ENCODE assay signal across 17 cellular contexts in the genomic region with DNA sequence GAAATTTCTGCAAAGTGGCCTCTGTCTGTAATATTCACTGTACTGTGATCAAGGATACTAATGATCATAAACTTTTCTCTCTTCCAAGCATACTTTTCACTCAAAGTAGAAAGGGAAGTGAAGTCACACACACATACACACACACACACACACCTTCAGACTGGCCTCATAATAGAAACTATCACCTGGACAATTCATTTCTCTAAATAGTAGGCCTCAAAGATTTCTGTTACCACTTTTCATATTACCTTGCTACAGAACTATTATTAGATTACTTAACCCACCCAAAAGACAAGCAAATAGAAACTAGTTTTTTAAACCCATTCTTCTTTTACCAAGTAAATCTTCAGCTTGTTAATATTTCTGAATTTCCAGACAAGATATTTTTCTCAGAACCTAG.
DNase-seq lines count a peak whose midpoint lies in the region; ATAC-seq and TF ChIP-seq lines count a peak whose summit lies in the region.
"Had no signal": no experiment of that assay in that cellular context is flagged by ENCODE, and none has a peak within 500 bp of the region (broad histone marks: within the 10 kb centered on the region; RNA-seq: fewer than 3 reads in every experiment).

No MANE protein-coding gene starts in this region.

- H3F3A ChIP-seq in MM.1S (ENCODE audit: insufficient read depth, low read length) = peaks cover 10% of the 10 kb centered on the region

- DNase-seq in MM.1S (peak; percentile 79), GM13976 (ENCODE audit: low spot score) (no peak), NK-92 (lab: John Stamatoyannopoulos, UW; ENCODE audit: unreplicated experiment) (no peak)
- DNase-seq in activated T-cell treated with anti-CD3 and anti-CD28 coated beads, Interleukin-2, amount 50 U/mL, for 1 hour = no peak
- DNase-seq: activated CD4-positive, alpha-beta T cell treated with anti-CD3 and anti-CD28 coated beads for 1 hour; activated effector memory CD4-positive, alpha-beta T cell treated with anti-CD3 and anti-CD28 coated beads, Interleukin-2, amount 50 U/mL, for 16 hours; DMS153; dorsolateral prefrontal cortex; kidney glomerular epithelial cell; NCI-H1417; posterior cingulate gyrus had no signal

- TF ChIP-seq CTCF in MM.1S (IDR thresholded peaks at IDR 0.05; ENCODE audit: low read length) (no peak), GM13976 (IDR thresholded peaks at IDR 0.05; ENCODE audit: borderline replicate concordance, control extremely low read depth, extremely low read depth, insufficient read depth, missing control alignments) (no peak)

- H2AFZ ChIP-seq in MM.1S (ENCODE audit: low read length) = peak overlapping the region; percentile 69

- H3K4me2 ChIP-seq in MM.1S (ENCODE audit: low read depth, low read length) = peak overlapping the region; percentile 56

- no peaks in the 10 kb centered on the region for H3K79me2 ChIP-seq in MM.1S (ENCODE audit: low read length)

- no peaks in the 10 kb centered on the region for H3K36me3 ChIP-seq in MM.1S (replicated peaks; ENCODE audit: insufficient read depth, low read length)

- H3K9me2 ChIP-seq in MM.1S (replicated peaks; ENCODE audit: insufficient read depth, low read length) = no peaks in the 10 kb centered on the region

- H3K9ac ChIP-seq in MM.1S (ENCODE audit: low read length) = peak overlapping the region; percentile 35; the same call in 1 of the 2 replicates

- peak overlapping the region; percentile 89 for H3K27ac ChIP-seq in MM.1S (ENCODE audit: low read length)
- H3K27ac ChIP-seq: dorsolateral prefrontal cortex had no signal

- H3K9me3 ChIP-seq in MM.1S (replicated peaks; ENCODE audit: insufficient read depth, low read length) = no peaks in the 10 kb centered on the region

- no peaks in the 10 kb centered on the region for H4K20me1 ChIP-seq in MM.1S (ENCODE audit: insufficient read depth, low read length)

- H3K4me1 ChIP-seq in MM.1S (ENCODE audit: low read length) = peaks cover 36% of the 10 kb centered on the region

- in situ Hi-C loops in GM13976 (cut with MboI; ENCODE audit: low sequenced_read_pairs, unreplicated experiment) = no loop called here

- ATAC-seq in GM18517 (IDR thresholded peaks at IDR 0.05; ENCODE audit: unreplicated experiment) (peak; percentile 80), GM21390 (IDR thresholded peaks at IDR 0.05; ENCODE audit: unreplicated experiment) (peak; percentile 87), HG02870 (IDR thresholded peaks at IDR 0.05; ENCODE audit: unreplicated experiment) (peak; percentile 76), HG02678 (IDR thresholded peaks at IDR 0.05; ENCODE audit: unreplicated experiment) (no peak)
- ATAC-seq: natural killer cell treated with Interleukin-12 subunit alpha and Interleukin-12 subunit beta and Interleukin-15 and Interleukin-18, amount 100 ng/mL, for 72 hours; SK-N-SH treated with all-trans-retinoic acid at 6 μM for 48 hours had no signal

- no peaks in the 10 kb centered on the region for H3K27me3 ChIP-seq in MM.1S (replicated peaks; ENCODE audit: insufficient read depth, low read length)

- peak overlapping the region; percentile 33 for H3K4me3 ChIP-seq in MM.1S (ENCODE audit: low read length)
- H3K4me3 ChIP-seq: dorsolateral prefrontal cortex had no signal
